8 cellular contexts compared by ENCODE assay signal in genomic region chr5:115543931-115544370, GRCh38. TPM values are rescaled to one million over a fixed set of nuclear protein-coding genes. Genes with fewer than 3 reads are reported as not detected.
DNase-seq lines count a peak whose midpoint lies in the region; ATAC-seq and TF ChIP-seq lines count a peak whose summit lies in the region.

No MANE protein-coding gene starts in this region.

- H3K4me1 ChIP-seq in breast epithelium (peaks cover 0 to 13% of the 10 kb centered on the region in 2 donors), smooth muscle cell (ENCODE audit: low read depth) (peaks cover 36% of the 10 kb centered on the region)

- peaks cover 49% of the 10 kb centered on the region for H4K20me1 ChIP-seq in smooth muscle cell (ENCODE audit: low read depth)

- H3K4me2 ChIP-seq in smooth muscle cell: peak overlapping the region; percentile 88

- no peak for TF ChIP-seq POLR2A in breast epithelium (IDR thresholded peaks at IDR 0.05)

- no peaks in the 10 kb centered on the region for H3F3A ChIP-seq in smooth muscle cell (ENCODE audit: low read depth)

- H3K27me3 ChIP-seq in breast epithelium: no peaks in the 10 kb centered on the region
- no peaks in the 10 kb centered on the region for H3K27me3 ChIP-seq in smooth muscle cell (ENCODE audit: low read depth)

- H3K4me3 ChIP-seq in breast epithelium (peak overlapping the region; percentile 85 to 96 (median 90)), smooth muscle cell (peak overlapping the region; percentile 96)

- H2AFZ ChIP-seq in smooth muscle cell (ENCODE audit: low read depth): peak overlapping the region; percentile 41

- H3K27ac ChIP-seq in breast epithelium (peak overlapping the region; percentile 99 to 100), smooth muscle cell (ENCODE audit: low read depth) (peak overlapping the region; percentile 93)

- peaks cover 5 to 10% of the 10 kb centered on the region in 2 donors for H3K9me3 ChIP-seq in breast epithelium
- H3K9me3 ChIP-seq in smooth muscle cell (replicated peaks; ENCODE audit: low read depth): no peaks in the 10 kb centered on the region

- DNase-seq in COR-L47 (lab: John Stamatoyannopoulos, UW): peak; percentile 17
- peak in 42 of 76 experiments; percentile 9 to 62 (median 30) for DNase-seq in HUDEP-2 (lab: John Stamatoyannopoulos, UW; ENCODE audit: unreplicated experiment in 76 of 76)
- peak; percentile 50 for DNase-seq in T-helper 9 cell
- peak; percentile 42 to 53 for DNase-seq in breast epithelium (ENCODE audit: low spot score in 2 of 2)
- DNase-seq in iPS-NIHi7 (ENCODE audit: extremely low spot score): peak; percentile 18
- peak; percentile 42 for DNase-seq in smooth muscle cell (lab: John Stamatoyannopoulos, UW; ENCODE audit: unreplicated experiment)
- no peak for DNase-seq in middle frontal gyrus (ENCODE audit: extremely low spot score, low spot score)

- H3K79me2 ChIP-seq in smooth muscle cell (ENCODE audit: low read depth): peaks cover 49% of the 10 kb centered on the region

- peak; percentile 44 for ATAC-seq in GM19468 (IDR thresholded peaks at IDR 0.05; ENCODE audit: extremely low read depth, unreplicated experiment)

- H3K36me3 ChIP-seq in breast epithelium (no peaks in the 10 kb centered on the region), smooth muscle cell (ENCODE audit: low read depth) (no peaks in the 10 kb centered on the region)

- TF ChIP-seq CTCF in breast epithelium (IDR thresholded peaks at IDR 0.05): no peak
- no peak for TF ChIP-seq CTCF in smooth muscle cell (IDR thresholded peaks at IDR 0.05; ENCODE audit: borderline replicate concordance, insufficient read depth, poor library complexity, severe bottlenecking)

- intact Hi-C loops in breast epithelium (cut with DNase I; ENCODE audit: low total_unique reads): no loop called here

- under 1% methylated on average over 11 of the region's 20 CpGs for WGBS in smooth muscle cell (ENCODE audit: low lambda C conversion rate)

- H3K9ac ChIP-seq in smooth muscle cell (ENCODE audit: low read depth): peak overlapping the region; percentile 94

RNA-seq across cellular contexts. Expression of gene FEM1C, which starts 0.6 kb away (rescaled TPM):
- total RNA-seq in breast epithelium (10 to 100 TPM; 19.3 to 30.6 (median 23.7) TPM), smooth muscle cell (31.7 and 35.7 TPM in 2 replicates)
- polyA plus RNA-seq in smooth muscle cell: 5.9 and 7.8 TPM in 2 replicates

RNA-seq across cellular contexts. Expression of gene TICAM2, which starts 58.3 kb away (rescaled TPM):
- total RNA-seq in breast epithelium (1 to 10 TPM in 2 of 3 donors, under 1 TPM in 1; 0.98 to 1.6 (median 1.5) TPM), smooth muscle cell (13.3 and 17.7 TPM in 2 replicates)
- 8.3 and 11.5 TPM in 2 replicates for polyA plus RNA-seq in smooth muscle cell
